In the genomic region with DNA sequence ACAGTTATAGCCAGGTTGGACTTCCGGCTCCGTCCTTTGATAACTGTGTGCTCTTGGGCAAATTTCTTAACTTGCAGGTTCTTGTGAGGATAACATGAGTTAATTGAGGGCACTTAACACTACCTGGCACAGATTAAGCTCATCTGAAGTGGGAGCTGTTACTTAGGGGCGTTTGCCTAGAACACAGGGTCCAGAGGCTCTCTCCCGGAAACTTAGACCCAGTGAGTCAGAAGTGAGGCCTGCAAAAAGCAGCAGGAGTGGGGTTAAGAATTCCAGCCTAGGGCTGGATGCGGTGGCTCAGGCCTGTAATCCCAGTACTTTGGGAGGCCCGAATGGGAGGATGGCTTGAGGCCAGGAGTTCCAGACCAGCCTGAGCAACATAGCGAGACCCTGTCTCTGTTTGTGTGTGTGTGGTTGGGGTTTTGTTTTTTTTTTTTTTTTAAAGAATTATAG, we compare ENCODE assay signal across 8 cellular contexts. TPM values are rescaled to one million over a fixed set of nuclear protein-coding genes. Genes with fewer than 3 reads are reported as not detected.
A peak's percentile ranks its signal among the peaks of the same experiment; 100 is the strongest.
DNase-seq lines count a peak whose midpoint lies in the region; ATAC-seq and TF ChIP-seq lines count a peak whose summit lies in the region.

No MANE protein-coding gene starts in this region.

- H3K4me3 ChIP-seq in GM12875 (ENCODE audit: low read depth, low read length) (peak overlapping the region; percentile 55), WI38 (ENCODE audit: low read depth, low read length) (peak overlapping the region; percentile 98), gastroesophageal sphincter (peak overlapping the region; percentile 67 to 82), smooth muscle cell (peak overlapping the region; percentile 59)

- H3K27me3 ChIP-seq in gastroesophageal sphincter (no peaks in the 10 kb centered on the region), smooth muscle cell (ENCODE audit: low read depth) (no peaks in the 10 kb centered on the region)

- TF ChIP-seq EP300 in gastroesophageal sphincter (IDR thresholded peaks at IDR 0.05) = no peak

- peak overlapping the region; percentile 41 for H3K9ac ChIP-seq in smooth muscle cell (ENCODE audit: low read depth)

- H2AFZ ChIP-seq in smooth muscle cell (ENCODE audit: low read depth) = no peak overlapping the region

- peak overlapping the region; percentile 93 for H3K4me2 ChIP-seq in smooth muscle cell

- peaks cover 30% of the 10 kb centered on the region for H4K20me1 ChIP-seq in smooth muscle cell (ENCODE audit: low read depth)

- TF ChIP-seq CTCF in GM12875 (IDR thresholded peaks at IDR 0.05; ENCODE audit: borderline replicate concordance, insufficient read depth, low read depth, low read length) (no peak), WI38 (IDR thresholded peaks at IDR 0.05; ENCODE audit: low read depth, low read length) (no peak), gastroesophageal sphincter (IDR thresholded peaks at IDR 0.05) (no peak), smooth muscle cell (IDR thresholded peaks at IDR 0.05; ENCODE audit: borderline replicate concordance, insufficient read depth, poor library complexity, severe bottlenecking) (no peak)

- H3K4me1 ChIP-seq in gastroesophageal sphincter (peaks cover 0 to 98% (median 64%) of the 10 kb centered on the region in 3 donors), smooth muscle cell (ENCODE audit: low read depth) (peaks cover 35% of the 10 kb centered on the region)

- DNase-seq in smooth muscle cell (lab: John Stamatoyannopoulos, UW; ENCODE audit: unreplicated experiment) (no peak), inferior parietal cortex (ENCODE audit: extremely low spot score) (no peak), retina (no peak), GM19238 (ENCODE audit: insufficient read length, low spot score) (no peak)
- no peak for DNase-seq in stimulated activated CD4-positive, alpha-beta T cell treated with anti-CD3 and anti-CD28 coated beads, Interleukin-4, amount 100 ng/mL, for 24 hours

- H3K36me3 ChIP-seq in gastroesophageal sphincter = peaks cover 0 to 20% of the 10 kb centered on the region in 2 donors
- H3K36me3 ChIP-seq in smooth muscle cell (ENCODE audit: low read depth) = no peaks in the 10 kb centered on the region

- peak; percentile 39 for ATAC-seq in gastroesophageal sphincter

- H3F3A ChIP-seq in smooth muscle cell (ENCODE audit: low read depth) = peaks cover 28% of the 10 kb centered on the region

- no peak for TF ChIP-seq POLR2A in gastroesophageal sphincter (IDR thresholded peaks at IDR 0.05)

- peaks cover 61% of the 10 kb centered on the region for H3K79me2 ChIP-seq in smooth muscle cell (ENCODE audit: low read depth)

- H3K27ac ChIP-seq in gastroesophageal sphincter (peak overlapping the region; percentile 64 to 91 (median 86)), smooth muscle cell (ENCODE audit: low read depth) (peak overlapping the region; percentile 86)

- WGBS in gastroesophageal sphincter (ENCODE audit: low coverage in 1 of 2), 2 donors = 15 to 21% methylated on average over 4 to 7 of the region's 7 CpGs
- WGBS in smooth muscle cell (ENCODE audit: low lambda C conversion rate) = 26% methylated on average over 7 of the region's 7 CpGs

- no peaks in the 10 kb centered on the region for H3K9me3 ChIP-seq in gastroesophageal sphincter
- no peaks in the 10 kb centered on the region for H3K9me3 ChIP-seq in smooth muscle cell (replicated peaks; ENCODE audit: low read depth)

RNA-seq across cellular contexts. Expression of a gene that starts 1.4 kb away (rescaled TPM):
- total RNA-seq in gastroesophageal sphincter = 100 to 1,000 TPM in 3 of 4 donors, 10 to 100 TPM in 1; 82.2 to 162 (median 129) TPM
- total RNA-seq in smooth muscle cell = 47.5 and 57.4 TPM in 2 replicates
- polyA plus RNA-seq in smooth muscle cell = 110 and 123 TPM in 2 replicates

RNA-seq across cellular contexts. Expression of a gene that starts 5.7 kb away (rescaled TPM):
- total RNA-seq in gastroesophageal sphincter (10 to 100 TPM; 19.3 to 29.6 (median 20.2) TPM), smooth muscle cell (15.6 and 21.1 TPM in 2 replicates)
- polyA plus RNA-seq in smooth muscle cell = 34.5 and 44.8 TPM in 2 replicates

RNA-seq across cellular contexts. Expression of a gene that starts 9.7 kb away (rescaled TPM):
- total RNA-seq in gastroesophageal sphincter = 10 to 100 TPM in 1 of 4 donors, 1 to 10 TPM in 3; 4.2 to 13.5 (median 6.0) TPM
- 12.2 and 25.9 TPM in 2 replicates for total RNA-seq in smooth muscle cell
- polyA plus RNA-seq in smooth muscle cell = 12.2 and 20.1 TPM in 2 replicates

RNA-seq across cellular contexts. Expression of a gene that starts 15.4 kb away (rescaled TPM):
- total RNA-seq in gastroesophageal sphincter (100 to 1,000 TPM in 3 of 4 donors, 10 to 100 TPM in 1; 86.3 to 212 (median 116) TPM), smooth muscle cell (77.2 and 104 TPM in 2 replicates)
- 215 and 229 TPM in 2 replicates for polyA plus RNA-seq in smooth muscle cell

RNA-seq across cellular contexts. Expression of a gene that starts 31.1 kb away (rescaled TPM):
- total RNA-seq in gastroesophageal sphincter (10 to 100 TPM in 3 of 4 donors, 1 to 10 TPM in 1; 9.4 to 17.3 (median 12.8) TPM), smooth muscle cell (16.0 and 19.8 TPM in 2 replicates)
- 33.5 and 35.7 TPM in 2 replicates for polyA plus RNA-seq in smooth muscle cell
